In the genomic region with DNA sequence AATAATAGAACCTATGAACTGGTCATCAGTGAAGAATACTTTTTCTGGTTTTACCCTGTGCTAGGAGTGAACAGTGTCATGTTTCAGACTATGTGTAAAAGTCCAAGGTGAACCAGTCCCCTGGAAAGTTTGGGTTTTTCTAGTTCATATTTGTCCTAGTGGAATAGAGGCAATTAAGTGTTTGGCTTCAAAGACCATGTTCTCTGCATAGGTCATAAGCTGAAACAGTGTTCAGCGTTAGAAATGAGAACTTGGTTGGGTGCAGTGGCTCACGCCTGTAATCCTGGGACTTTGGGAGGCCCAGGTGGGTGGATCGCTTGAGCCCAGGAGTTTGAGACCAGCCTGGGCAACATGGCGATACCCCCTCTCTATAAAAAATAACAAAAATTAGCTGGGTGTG, we compare ENCODE assay signal across 30 cellular contexts.
"Had no signal": no experiment of that assay in that cellular context is flagged by ENCODE, and none has a peak within 500 bp of the region (broad histone marks: within the 10 kb centered on the region; RNA-seq: fewer than 3 reads in every experiment).

No MANE protein-coding gene starts in this region.

- FAIRE-seq: TTC549 had no signal

- H3K27me3 ChIP-seq: adrenal gland had no signal

- DNase-seq: activated B cell treated with CpG ODN at 0.5 μM for 24 hours; activated CD4-positive, alpha-beta memory T cell treated with anti-CD3 and anti-CD28 coated beads for 36 hours; activated CD4-positive, alpha-beta T cell treated with anti-CD3 and anti-CD28 coated beads for 4 hours; activated CD4-positive, alpha-beta T cell treated with anti-CD3 and anti-CD28 coated beads, Interleukin-2, amount 10 ng/mL, durations not matched to agents 24 days and 14 days; activated CD4-positive, alpha-beta T cell treated with anti-CD3 and anti-CD28 coated beads, Interleukin-2, amount 50 U/mL, for 1 hour; activated CD4-positive, alpha-beta T cell treated with anti-CD3 and anti-CD28 coated beads, Interleukin-2, amount 50 U/mL, for 4 hours; activated CD4-positive, CD25-positive, alpha-beta regulatory T cell treated with anti-CD3 and anti-CD28 coated beads, Interleukin-2, amount 50 U/mL, for 72 hours; activated CD8-positive, alpha-beta memory T cell treated with anti-CD3 and anti-CD28 coated beads, Interleukin-2, amount 50 U/mL, for 4 hours; activated CD8-positive, alpha-beta T cell treated with anti-CD3 and anti-CD28 coated beads for 36 hours; activated effector memory CD4-positive, alpha-beta T cell treated with anti-CD3 and anti-CD28 coated beads, Interleukin-2, amount 50 U/mL, for 16 hours; activated gamma-delta T cell treated with Interleukin-2 at 50 U/mL for 16 hours; activated naive CD4-positive, alpha-beta T cell; activated naive CD4-positive, alpha-beta T cell treated with anti-CD3 and anti-CD28 coated beads for 36 hours; activated naive CD4-positive, alpha-beta T cell treated with anti-CD3 and anti-CD28 coated beads, Interleukin-2, amount 50 U/mL, for 16 hours; activated naive CD8-positive, alpha-beta T cell treated with anti-CD3 and anti-CD28 coated beads for 36 hours; activated T-cell treated with anti-CD3 and anti-CD28 coated beads for 4 hours; activated T-cell treated with anti-CD3 and anti-CD28 coated beads, Interleukin-2, amount 50 U/mL, for 1 hour; activated T-cell treated with anti-CD3 and anti-CD28 coated beads, Interleukin-2, amount 50 U/mL, for 4 hours; activated T-cell treated with anti-CD3 and anti-CD28 coated beads, Interleukin-2, amount 50 U/mL, for 72 hours; amniotic stem cell; aorta; central memory CD4-positive, alpha-beta T cell; T-helper 1 cell; T-helper 2 cell; T-helper 9 cell had no signal

- H3K36me3 ChIP-seq: adrenal gland had no signal

- H3K9me3 ChIP-seq: adrenal gland had no signal

- ATAC-seq: activated CD8-positive, alpha-beta T cell treated with anti-CD3 and anti-CD28 coated beads for 36 hours; activated naive CD4-positive, alpha-beta T cell treated with anti-CD3 and anti-CD28 coated beads, Interleukin-2, amount 50 U/mL, for 72 hours; activated T-cell treated with anti-CD3 and anti-CD28 coated beads, Interleukin-2, amount 50 U/mL, for 4 hours; activated T-cell treated with anti-CD3 and anti-CD28 coated beads, Interleukin-2, amount 50 U/mL, for 72 hours; activated T-helper 17 cell treated with anti-CD3 and anti-CD28 coated beads, Interleukin-2, amount 50 U/mL, for 72 hours had no signal

- H3K4me3 ChIP-seq: adrenal gland had no signal

- H3K27ac ChIP-seq: adrenal gland, VCaP had no signal
